Comparison of ENCODE assay signal across 1 cellular context in genomic region chr9:136962163-136962562, GRCh38.
TF ChIP-seq lines count a peak whose summit lies in the region.

No MANE protein-coding gene starts in this region.

TF ChIP-seq in GM23338, 12 proteins besides CTCF, POLR2A, EP300 and RAD21:
- TF ChIP-seq, protein P1, sequence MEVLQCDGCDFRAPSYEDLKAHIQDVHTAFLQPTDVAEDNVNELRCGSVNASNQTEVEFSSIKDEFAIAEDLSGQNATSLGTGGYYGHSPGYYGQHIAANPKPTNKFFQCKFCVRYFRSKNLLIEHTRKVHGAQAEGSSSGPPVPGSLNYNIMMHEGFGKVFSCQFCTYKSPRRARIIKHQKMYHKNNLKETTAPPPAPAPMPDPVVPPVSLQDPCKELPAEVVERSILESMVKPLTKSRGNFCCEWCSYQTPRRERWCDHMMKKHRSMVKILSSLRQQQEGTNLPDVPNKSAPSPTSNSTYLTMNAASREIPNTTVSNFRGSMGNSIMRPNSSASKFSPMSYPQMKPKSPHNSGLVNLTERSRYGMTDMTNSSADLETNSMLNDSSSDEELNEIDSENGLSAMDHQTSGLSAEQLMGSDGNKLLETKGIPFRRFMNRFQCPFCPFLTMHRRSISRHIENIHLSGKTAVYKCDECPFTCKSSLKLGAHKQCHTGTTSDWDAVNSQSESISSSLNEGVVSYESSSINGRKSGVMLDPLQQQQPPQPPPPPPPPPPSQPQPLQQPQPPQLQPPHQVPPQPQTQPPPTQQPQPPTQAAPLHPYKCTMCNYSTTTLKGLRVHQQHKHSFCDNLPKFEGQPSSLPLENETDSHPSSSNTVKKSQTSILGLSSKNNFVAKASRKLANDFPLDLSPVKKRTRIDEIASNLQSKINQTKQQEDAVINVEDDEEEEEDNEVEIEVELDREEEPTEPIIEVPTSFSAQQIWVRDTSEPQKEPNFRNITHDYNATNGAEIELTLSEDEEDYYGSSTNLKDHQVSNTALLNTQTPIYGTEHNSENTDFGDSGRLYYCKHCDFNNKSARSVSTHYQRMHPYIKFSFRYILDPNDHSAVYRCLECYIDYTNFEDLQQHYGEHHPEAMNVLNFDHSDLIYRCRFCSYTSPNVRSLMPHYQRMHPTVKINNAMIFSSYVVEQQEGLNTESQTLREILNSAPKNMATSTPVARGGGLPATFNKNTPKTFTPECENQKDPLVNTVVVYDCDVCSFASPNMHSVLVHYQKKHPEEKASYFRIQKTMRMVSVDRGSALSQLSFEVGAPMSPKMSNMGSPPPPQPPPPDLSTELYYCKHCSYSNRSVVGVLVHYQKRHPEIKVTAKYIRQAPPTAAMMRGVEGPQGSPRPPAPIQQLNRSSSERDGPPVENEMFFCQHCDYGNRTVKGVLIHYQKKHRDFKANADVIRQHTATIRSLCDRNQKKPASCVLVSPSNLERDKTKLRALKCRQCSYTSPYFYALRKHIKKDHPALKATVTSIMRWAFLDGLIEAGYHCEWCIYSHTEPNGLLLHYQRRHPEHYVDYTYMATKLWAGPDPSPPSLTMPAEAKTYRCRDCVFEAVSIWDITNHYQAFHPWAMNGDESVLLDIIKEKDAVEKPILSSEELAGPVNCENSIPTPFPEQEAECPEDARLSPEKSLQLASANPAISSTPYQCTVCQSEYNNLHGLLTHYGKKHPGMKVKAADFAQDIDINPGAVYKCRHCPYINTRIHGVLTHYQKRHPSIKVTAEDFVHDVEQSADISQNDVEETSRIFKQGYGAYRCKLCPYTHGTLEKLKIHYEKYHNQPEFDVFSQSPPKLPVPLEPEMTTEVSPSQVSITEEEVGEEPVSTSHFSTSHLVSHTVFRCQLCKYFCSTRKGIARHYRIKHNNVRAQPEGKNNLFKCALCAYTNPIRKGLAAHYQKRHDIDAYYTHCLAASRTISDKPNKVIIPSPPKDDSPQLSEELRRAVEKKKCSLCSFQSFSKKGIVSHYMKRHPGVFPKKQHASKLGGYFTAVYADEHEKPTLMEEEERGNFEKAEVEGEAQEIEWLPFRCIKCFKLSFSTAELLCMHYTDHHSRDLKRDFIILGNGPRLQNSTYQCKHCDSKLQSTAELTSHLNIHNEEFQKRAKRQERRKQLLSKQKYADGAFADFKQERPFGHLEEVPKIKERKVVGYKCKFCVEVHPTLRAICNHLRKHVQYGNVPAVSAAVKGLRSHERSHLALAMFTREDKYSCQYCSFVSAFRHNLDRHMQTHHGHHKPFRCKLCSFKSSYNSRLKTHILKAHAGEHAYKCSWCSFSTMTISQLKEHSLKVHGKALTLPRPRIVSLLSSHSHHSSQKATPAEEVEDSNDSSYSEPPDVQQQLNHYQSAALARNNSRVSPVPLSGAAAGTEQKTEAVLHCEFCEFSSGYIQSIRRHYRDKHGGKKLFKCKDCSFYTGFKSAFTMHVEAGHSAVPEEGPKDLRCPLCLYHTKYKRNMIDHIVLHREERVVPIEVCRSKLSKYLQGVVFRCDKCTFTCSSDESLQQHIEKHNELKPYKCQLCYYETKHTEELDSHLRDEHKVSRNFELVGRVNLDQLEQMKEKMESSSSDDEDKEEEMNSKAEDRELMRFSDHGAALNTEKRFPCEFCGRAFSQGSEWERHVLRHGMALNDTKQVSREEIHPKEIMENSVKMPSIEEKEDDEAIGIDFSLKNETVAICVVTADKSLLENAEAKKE (CRISPR knock-in tag; IDR thresholded peaks at IDR 0.05): no peak
- TF ChIP-seq NANOG (IDR thresholded peaks at IDR 0.05; ENCODE audit: borderline replicate concordance) (no peak), CREB1 (CRISPR knock-in tag; IDR thresholded peaks at IDR 0.05; ENCODE audit: low read depth) (no peak), ZNF114 (CRISPR knock-in tag; IDR thresholded peaks at IDR 0.05) (no peak), JUNB (IDR thresholded peaks at IDR 0.05; ENCODE audit: unreplicated experiment) (no peak), ETS1 (IDR thresholded peaks at IDR 0.05) (no peak), EZH2 (IDR thresholded peaks at IDR 0.05; ENCODE audit: low read depth, unreplicated experiment) (no peak), EZH2phosphoT487 (IDR thresholded peaks at IDR 0.05; ENCODE audit: unreplicated experiment) (no peak), STAT1 (IDR thresholded peaks at IDR 0.05; ENCODE audit: unreplicated experiment) (no peak), POLR2AphosphoS5 (IDR thresholded peaks at IDR 0.05; ENCODE audit: low read depth) (no peak), ZNF331 (CRISPR knock-in tag; IDR thresholded peaks at IDR 0.05; ENCODE audit: low read depth) (no peak)
- TF ChIP-seq, protein P2, sequence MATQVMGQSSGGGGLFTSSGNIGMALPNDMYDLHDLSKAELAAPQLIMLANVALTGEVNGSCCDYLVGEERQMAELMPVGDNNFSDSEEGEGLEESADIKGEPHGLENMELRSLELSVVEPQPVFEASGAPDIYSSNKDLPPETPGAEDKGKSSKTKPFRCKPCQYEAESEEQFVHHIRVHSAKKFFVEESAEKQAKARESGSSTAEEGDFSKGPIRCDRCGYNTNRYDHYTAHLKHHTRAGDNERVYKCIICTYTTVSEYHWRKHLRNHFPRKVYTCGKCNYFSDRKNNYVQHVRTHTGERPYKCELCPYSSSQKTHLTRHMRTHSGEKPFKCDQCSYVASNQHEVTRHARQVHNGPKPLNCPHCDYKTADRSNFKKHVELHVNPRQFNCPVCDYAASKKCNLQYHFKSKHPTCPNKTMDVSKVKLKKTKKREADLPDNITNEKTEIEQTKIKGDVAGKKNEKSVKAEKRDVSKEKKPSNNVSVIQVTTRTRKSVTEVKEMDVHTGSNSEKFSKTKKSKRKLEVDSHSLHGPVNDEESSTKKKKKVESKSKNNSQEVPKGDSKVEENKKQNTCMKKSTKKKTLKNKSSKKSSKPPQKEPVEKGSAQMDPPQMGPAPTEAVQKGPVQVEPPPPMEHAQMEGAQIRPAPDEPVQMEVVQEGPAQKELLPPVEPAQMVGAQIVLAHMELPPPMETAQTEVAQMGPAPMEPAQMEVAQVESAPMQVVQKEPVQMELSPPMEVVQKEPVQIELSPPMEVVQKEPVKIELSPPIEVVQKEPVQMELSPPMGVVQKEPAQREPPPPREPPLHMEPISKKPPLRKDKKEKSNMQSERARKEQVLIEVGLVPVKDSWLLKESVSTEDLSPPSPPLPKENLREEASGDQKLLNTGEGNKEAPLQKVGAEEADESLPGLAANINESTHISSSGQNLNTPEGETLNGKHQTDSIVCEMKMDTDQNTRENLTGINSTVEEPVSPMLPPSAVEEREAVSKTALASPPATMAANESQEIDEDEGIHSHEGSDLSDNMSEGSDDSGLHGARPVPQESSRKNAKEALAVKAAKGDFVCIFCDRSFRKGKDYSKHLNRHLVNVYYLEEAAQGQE (IDR thresholded peaks at IDR 0.05; ENCODE audit: unreplicated experiment): no peak
